In the genomic region with DNA sequence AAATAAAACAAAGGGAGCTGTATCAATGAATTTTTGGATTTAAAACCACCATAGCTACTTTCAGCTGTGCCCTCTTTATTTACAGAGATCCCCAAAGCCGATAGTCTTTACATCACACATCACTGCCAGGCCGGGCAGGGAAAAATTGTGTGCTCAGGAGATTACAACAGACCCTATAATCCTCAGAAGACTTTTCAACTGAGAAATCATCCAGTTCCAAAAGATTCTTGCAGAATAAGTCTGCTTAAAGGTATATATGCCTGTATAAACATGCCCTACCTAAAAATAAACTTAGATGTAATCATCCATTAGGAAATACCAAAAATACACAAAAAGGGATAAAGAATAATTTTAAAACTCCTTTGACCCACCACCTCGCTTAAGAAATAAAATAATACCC, we compare ENCODE assay signal across 8 cellular contexts.
"Had no signal": no experiment of that assay in that cellular context is flagged by ENCODE, and none has a peak within 500 bp of the region (broad histone marks: within the 10 kb centered on the region; RNA-seq: fewer than 3 reads in every experiment).

No MANE protein-coding gene starts in this region.

- ATAC-seq: HCT116, HepG2 had no signal

- H3K4me1 ChIP-seq: HAP-1 had no signal

- H3K4me3 ChIP-seq: GM23248, HAP-1 had no signal

- H3K27ac ChIP-seq: GM23248 had no signal

- DNase-seq: GM23248, GOT3, H7, HFFc6, KBM-7 had no signal

- H3K36me3 ChIP-seq: HAP-1 had no signal

- H3K9me3 ChIP-seq: HAP-1 had no signal
